26 cellular contexts compared by ENCODE assay signal in genomic region chr3:119557192-119557873, GRCh38. TPM values are rescaled to one million over a fixed set of nuclear protein-coding genes. Genes with fewer than 3 reads are reported as not detected.
A peak's percentile ranks its signal among the peaks of the same experiment; 100 is the strongest.
DNase-seq lines count a peak whose midpoint lies in the region; ATAC-seq, FAIRE-seq and TF ChIP-seq lines count a peak whose summit lies in the region.
"Had no signal": no experiment of that assay in that cellular context is flagged by ENCODE, and none has a peak within 500 bp of the region (broad histone marks: within the 10 kb centered on the region; RNA-seq: fewer than 3 reads in every experiment).

No MANE protein-coding gene starts in this region.

- H3K9ac ChIP-seq in K562 (ENCODE audit: insufficient read depth in 1 of 2, low read depth in 2 of 2, low read length in 2 of 2): 0 out of 4 replicates have a peak overlapping the region, but pooled peaks of 1 of the 2 experiments have one; percentile 25

- peaks cover 12% of the 10 kb centered on the region for H3K79me2 ChIP-seq in DOHH2 (ENCODE audit: control insufficient read depth, low read length)
- H3K79me2 ChIP-seq in K562 (ENCODE audit: control insufficient read depth, insufficient read depth, low read length): peaks cover 8% of the 10 kb centered on the region; the same call in 1 of the 3 replicates
- no peaks in the 10 kb centered on the region for H3K79me2 ChIP-seq in osteoblast (ENCODE audit: insufficient read depth, low read length)

- WGBS in K562 (ENCODE audit: insufficient coverage, low coverage, missing lambda C conversion rate): 25% methylated on average over 7 of the region's 7 CpGs

- TF ChIP-seq CTCF in DOHH2 (IDR thresholded peaks at IDR 0.05; ENCODE audit: low read depth, low read length, poor library complexity, severe bottlenecking) (no peak), K562 (IDR thresholded peaks at IDR 0.05 in 2 of 3, conservative IDR thresholded peaks at IDR 0.05 in 1 of 3; ENCODE audit: insufficient read depth in 2 of 3, low read depth in 1 of 3, low read length in 3 of 3) (no peak), osteoblast (IDR thresholded peaks at IDR 0.05; ENCODE audit: extremely low read depth, low read depth, low read length) (no peak)

- H3K36me3 ChIP-seq in DOHH2 (ENCODE audit: control insufficient read depth, low read length): peaks cover 22% of the 10 kb centered on the region
- H3K36me3 ChIP-seq in K562 (ENCODE audit: control insufficient read depth, insufficient read depth, low read length): no peaks in the 10 kb centered on the region
- no peaks in the 10 kb centered on the region for H3K36me3 ChIP-seq in osteoblast (ENCODE audit: insufficient read depth, low read length)
- H3K36me3 ChIP-seq: ascending aorta had no signal

- peak; percentile 64 for FAIRE-seq in K562 (lab: Jason Lieb, UNC)
- FAIRE-seq: endometrium, islet of Langerhans had no signal

- intact Hi-C loops in K562 (cut with micrococcal nuclease): loop anchor here (5.0 kb wide), 1 partner anchor 120 kb away; the partner anchor contains the start of gene COX17

- H3K9me1 ChIP-seq in K562 (ENCODE audit: control insufficient read depth, insufficient read depth, low read length): no peaks in the 10 kb centered on the region

- no peak for ATAC-seq in K562
- ATAC-seq: CD8-positive, alpha-beta T cell; left ventricle myocardium superior; natural killer cell; Panc1 had no signal

- peak overlapping the region; percentile 77 for H3K4me3 ChIP-seq in DOHH2 (ENCODE audit: low read length)
- no peak overlapping the region; the same call in 1 of the 2 replicates for H3K4me3 ChIP-seq in K562
- no peak overlapping the region for H3K4me3 ChIP-seq in osteoblast (ENCODE audit: insufficient read depth, low read length)
- H3K4me3 ChIP-seq: ascending aorta had no signal

- no peak for TF ChIP-seq EP300 in K562 (IDR thresholded peaks at IDR 0.05; ENCODE audit: low read length)

- TF ChIP-seq POLR2A in Raji (IDR thresholded peaks at IDR 0.05; ENCODE audit: insufficient read depth, low read depth, low read length): peak; percentile 25; the same call in 1 of the 2 replicates
- no peak for TF ChIP-seq POLR2A in K562 (conservative IDR thresholded peaks at IDR 0.05)

- no peaks in the 10 kb centered on the region for H3K9me2 ChIP-seq in DOHH2 (replicated peaks; ENCODE audit: control insufficient read depth, low read length)

- DNase-seq in NCI-H82 treated with DMSO at 0.1 percent for 48 hours (lab: John Stamatoyannopoulos, UW; ENCODE audit: unreplicated experiment) (peak; percentile 83), NCI-H82 (lab: John Stamatoyannopoulos, UW) (no peak), K562 (ENCODE audit: extremely low read depth in 1 of 4, low spot score in 3 of 4) (peak in 1 of 4 experiments; percentile 17), osteoblast (ENCODE audit: insufficient read length, low spot score, missing footprints) (no peak), NCI-H2029 treated with DMSO at 0.1 percent for 48 hours (lab: John Stamatoyannopoulos, UW) (no peak), HCEC 1CT (no peak)
- DNase-seq: activated CD4-positive, alpha-beta T cell treated with anti-CD3 and anti-CD28 coated beads for 48 hours; caudate nucleus; CD8-positive, alpha-beta T cell; dermis blood vessel endothelial cell; H9; Kasumi-1; left ventricle myocardium superior; natural killer cell; NCI-H1694 treated with DMSO at 0.1 percent for 48 hours; NCI-H2171 treated with DMSO at 0.1 percent for 48 hours had no signal

- H3K9me3 ChIP-seq in DOHH2 (ENCODE audit: control insufficient read depth, insufficient read depth, low read length): no peaks in the 10 kb centered on the region
- no peaks in the 10 kb centered on the region for H3K9me3 ChIP-seq in K562 (replicated peaks; ENCODE audit: control insufficient read depth, insufficient read depth, low read depth, low read length)
- no peaks in the 10 kb centered on the region for H3K9me3 ChIP-seq in osteoblast (ENCODE audit: low read depth, low read length)
- H3K9me3 ChIP-seq: ascending aorta had no signal

- no peaks in the 10 kb centered on the region for H3F3A ChIP-seq in DOHH2 (ENCODE audit: control insufficient read depth, insufficient read depth)

- CTCF ChIA-PET in K562 (lab: Yijun Ruan, JAX; ENCODE audit: low intra/inter-chr PET ratio): no interaction called here

- no TSS peak for BruUV-seq in K562 (replicated peaks; lab: Mats Ljungman, UMichigan)

- H3K4me1 ChIP-seq in DOHH2 (ENCODE audit: control insufficient read depth, low read length) (peaks cover 77% of the 10 kb centered on the region), K562 (replicated peaks in 1 of 2; ENCODE audit: control insufficient read depth in 2 of 2, insufficient read depth in 2 of 2, low read length in 2 of 2) (peaks cover 0 to 12% of the 10 kb centered on the region in 2 experiments; a peak in 3 of 5 replicates), osteoblast (ENCODE audit: insufficient read depth, low read length) (no peaks in the 10 kb centered on the region)
- H3K4me1 ChIP-seq: ascending aorta had no signal

- H4K20me1 ChIP-seq in DOHH2 (ENCODE audit: control insufficient read depth, insufficient read depth, low read depth, low read length) (no peaks in the 10 kb centered on the region), K562 (replicated peaks; ENCODE audit: control insufficient read depth, insufficient read depth, low read length) (no peaks in the 10 kb centered on the region), osteoblast (ENCODE audit: insufficient read depth, low read length) (no peaks in the 10 kb centered on the region)

- H2AFZ ChIP-seq in K562 (ENCODE audit: low read depth, low read length) (peak overlapping the region; percentile 73), osteoblast (ENCODE audit: low read length) (no peak overlapping the region)

- TF ChIP-seq RAD21 in K562 (CRISPR knock-in tag; conservative IDR thresholded peaks at IDR 0.05 in 1 of 2, IDR thresholded peaks at IDR 0.05 in 1 of 2): no peak

- H3K27me3 ChIP-seq in DOHH2 (ENCODE audit: control insufficient read depth, low read length): no peaks in the 10 kb centered on the region
- no peaks in the 10 kb centered on the region for H3K27me3 ChIP-seq in K562 (ENCODE audit: control insufficient read depth in 2 of 2, insufficient read depth in 2 of 2, low read length in 2 of 2)
- H3K27me3 ChIP-seq in osteoblast (ENCODE audit: insufficient read depth, low read length): peaks cover 6% of the 10 kb centered on the region
- H3K27me3 ChIP-seq: ascending aorta had no signal

- H3K4me2 ChIP-seq in DOHH2 (ENCODE audit: low read length): peak overlapping the region; percentile 76
- peak overlapping the region; percentile 48 for H3K4me2 ChIP-seq in K562 (ENCODE audit: insufficient read depth, low read length)
- no peak overlapping the region for H3K4me2 ChIP-seq in osteoblast (ENCODE audit: insufficient read depth, low read length)

- POLR2A ChIA-PET in K562 (lab: Yijun Ruan, JAX): interaction anchor here (0.8 kb wide), 1 partner anchor 42 kb away, joined by 3 read pairs; no protein-coding TSS in a partner anchor

- in situ Hi-C loops in K562 (cut with MboI): no loop called here

- H3K27ac ChIP-seq in DOHH2 (ENCODE audit: low read depth, low read length) (no peak overlapping the region), K562 (ENCODE audit: extremely low read depth, low read depth, low read length) (peak overlapping the region; percentile 10; the same call in 1 of the 3 replicates), osteoblast (ENCODE audit: low read depth, low read length) (no peak overlapping the region)
- H3K27ac ChIP-seq: 22Rv1, ascending aorta had no signal

RNA-seq across cellular contexts. Expression of gene CD80, which starts 2.1 kb away (rescaled TPM):
- total RNA-seq in K562 (2011; cell fraction: chromatin; rRNA removed; ENCODE audit: low replicate concordance): 10.2 and 14.8 TPM in 2 replicates
- 6.7 and 10.7 TPM in 2 replicates for total RNA-seq in K562 (2011; cell fraction: nucleolus; rRNA removed)
- 9.2 and 12.3 TPM in 2 replicates for total RNA-seq in K562 (2011; cell fraction: nucleoplasm; rRNA removed)
- total RNA-seq in K562 (2014; rRNA removed): 5.0 and 5.5 TPM in 2 replicates
- total RNA-seq in K562 (2014; rRNA removed; fragmentation: Illumina TruSeq; extraction: Trizol): 5.6 and 6.5 TPM in 2 replicates
- 6.9 and 8.2 TPM in 2 replicates for total RNA-seq in K562 (2015; rRNA removed; fragmentation: Illumina TruSeq; extraction: Trizol)
- total RNA-seq in K562 (2021): 4.4 and 4.8 TPM in 2 replicates
- 0.38 and 3.0 TPM in 2 replicates for polyA plus RNA-seq in K562 (2011; rRNA removed)
- polyA plus RNA-seq in K562 (2011; cell fraction: cytosol; rRNA removed): 0.18 and 1.5 TPM in 2 replicates
- polyA plus RNA-seq in K562 (2011; cell fraction: nucleus; rRNA removed): 0.21 and 3.3 TPM in 2 replicates
- polyA plus RNA-seq in K562 (2012): 7.0 and 23.4 TPM in 2 replicates
- 6.0 and 6.6 TPM in 2 replicates for polyA plus RNA-seq in K562 (2014; fragmentation: Illumina TruSeq; extraction: Trizol)
- 1 to 10 TPM; 5.7 to 6.6 TPM for polyA plus RNA-seq in K562 (2014; fragmentation: Nextera tagmentation; extraction: Ambion mirVana)
- 3.7 and 5.3 TPM in 2 replicates for polyA plus RNA-seq in K562 (2014; rRNA removed)
- polyA minus RNA-seq in K562 (2011; rRNA and poly(A)+ RNA removed): 0.87 and 3.6 TPM in 2 replicates
- polyA minus RNA-seq in K562 (2011; cell fraction: cytosol; rRNA and poly(A)+ RNA removed): 0.86 TPM in 1 of 2 replicates, not detected in the other
- 0.11 and 2.2 TPM in 2 replicates for polyA minus RNA-seq in K562 (2011; cell fraction: nucleus; rRNA and poly(A)+ RNA removed)
- total RNA-seq in osteoblast: 2.5 and 3.2 TPM in 2 replicates
- total RNA-seq: glomerular endothelial cell, H9, left ventricle myocardium superior, mesothelial cell of epicardium had no signal

RNA-seq across cellular contexts. Expression of gene ADPRH, which starts 22.0 kb away (rescaled TPM):
- total RNA-seq in K562 (2011; cell fraction: chromatin; rRNA removed; ENCODE audit: low replicate concordance): 0.19 and 0.35 TPM in 2 replicates
- 0.17 and 0.39 TPM in 2 replicates for total RNA-seq in K562 (2011; cell fraction: nucleolus; rRNA removed)
- total RNA-seq in K562 (2011; cell fraction: nucleoplasm; rRNA removed): 0.53 and 0.66 TPM in 2 replicates
- total RNA-seq in K562 (2014; rRNA removed) (0.45 and 0.57 TPM in 2 replicates), K562 (2014; rRNA removed; fragmentation: Illumina TruSeq; extraction: Trizol) (0.65 and 0.83 TPM in 2 replicates), K562 (2015; rRNA removed; fragmentation: Illumina TruSeq; extraction: Trizol) (0.57 and 0.87 TPM in 2 replicates), K562 (2021) (1.3 and 1.4 TPM in 2 replicates), osteoblast (7.2 and 8.3 TPM in 2 replicates)
- polyA plus RNA-seq in K562 (2011; rRNA removed) (0.45 and 0.53 TPM in 2 replicates), K562 (2014; fragmentation: Illumina TruSeq; extraction: Trizol) (1.4 and 1.6 TPM in 2 replicates), K562 (2014; fragmentation: Nextera tagmentation; extraction: Ambion mirVana) (under 1 TPM; 0.01 to 0.24 TPM), K562 (2014; rRNA removed) (0.85 and 0.91 TPM in 2 replicates)
- polyA plus RNA-seq in K562 (2011; cell fraction: cytosol; rRNA removed): 0.29 and 0.36 TPM in 2 replicates
- polyA plus RNA-seq in K562 (2011; cell fraction: nucleus; rRNA removed): 0.25 and 0.26 TPM in 2 replicates
- polyA plus RNA-seq in K562 (2012): 1.4 and 3.0 TPM in 2 replicates
- polyA minus RNA-seq in K562 (2011; rRNA and poly(A)+ RNA removed): 0.42 and 0.84 TPM in 2 replicates
- not detected in 2 replicates for polyA minus RNA-seq in K562 (2011; cell fraction: cytosol; rRNA and poly(A)+ RNA removed)
- polyA minus RNA-seq in K562 (2011; cell fraction: nucleus; rRNA and poly(A)+ RNA removed): 0.22 and 0.27 TPM in 2 replicates

RNA-seq across cellular contexts. Expression of gene PLA1A, which starts 40.4 kb away (rescaled TPM):
- not detected in 2 replicates for total RNA-seq in K562 (2011; cell fraction: chromatin; rRNA removed; ENCODE audit: low replicate concordance)
- not detected in 2 replicates for total RNA-seq in K562 (2011; cell fraction: nucleolus; rRNA removed)
- not detected in 2 replicates for total RNA-seq in K562 (2011; cell fraction: nucleoplasm; rRNA removed)
- total RNA-seq in K562 (2014; rRNA removed): not detected in 2 replicates
- not detected in 2 replicates for total RNA-seq in K562 (2014; rRNA removed; fragmentation: Illumina TruSeq; extraction: Trizol)
- not detected in 2 replicates for total RNA-seq in K562 (2015; rRNA removed; fragmentation: Illumina TruSeq; extraction: Trizol)
- total RNA-seq in K562 (2021): not detected in 2 replicates
- not detected in 2 replicates for polyA plus RNA-seq in K562 (2011; rRNA removed)
- polyA plus RNA-seq in K562 (2011; cell fraction: cytosol; rRNA removed): not detected in 2 replicates
- not detected in 2 replicates for polyA plus RNA-seq in K562 (2011; cell fraction: nucleus; rRNA removed)
- 0.19 TPM in 1 of 2 replicates, not detected in the other for polyA plus RNA-seq in K562 (2012)
- polyA plus RNA-seq in K562 (2014; fragmentation: Illumina TruSeq; extraction: Trizol): not detected in 2 replicates
- not detected for polyA plus RNA-seq in K562 (2014; fragmentation: Nextera tagmentation; extraction: Ambion mirVana)
- not detected in 2 replicates for polyA plus RNA-seq in K562 (2014; rRNA removed)
- not detected in 2 replicates for polyA minus RNA-seq in K562 (2011; rRNA and poly(A)+ RNA removed)
- polyA minus RNA-seq in K562 (2011; cell fraction: cytosol; rRNA and poly(A)+ RNA removed): not detected in 2 replicates
- not detected in 2 replicates for polyA minus RNA-seq in K562 (2011; cell fraction: nucleus; rRNA and poly(A)+ RNA removed)
- under 0.01 and 0.36 TPM in 2 replicates for total RNA-seq in osteoblast
- total RNA-seq: CD8-positive, alpha-beta T cell; H9; mesothelial cell of epicardium; skeletal muscle tissue had no signal

RNA-seq across cellular contexts. Expression of gene TIMMDC1, which starts 59.0 kb away (rescaled TPM):
- 29.0 and 43.3 TPM in 2 replicates for total RNA-seq in K562 (2011; cell fraction: chromatin; rRNA removed; ENCODE audit: low replicate concordance)
- total RNA-seq in K562 (2011; cell fraction: nucleolus; rRNA removed): 23.3 and 27.1 TPM in 2 replicates
- 44.1 and 63.1 TPM in 2 replicates for total RNA-seq in K562 (2011; cell fraction: nucleoplasm; rRNA removed)
- total RNA-seq in K562 (2014; rRNA removed) (62.1 and 78.8 TPM in 2 replicates), K562 (2014; rRNA removed; fragmentation: Illumina TruSeq; extraction: Trizol) (81.6 and 82.6 TPM in 2 replicates), K562 (2015; rRNA removed; fragmentation: Illumina TruSeq; extraction: Trizol) (63.8 and 87.4 TPM in 2 replicates), K562 (2021) (107 and 121 TPM in 2 replicates), osteoblast (59.4 and 60.1 TPM in 2 replicates)
- polyA plus RNA-seq in K562 (2011; rRNA removed) (62.5 and 86.6 TPM in 2 replicates), K562 (2014; fragmentation: Illumina TruSeq; extraction: Trizol) (68.1 and 78.7 TPM in 2 replicates), K562 (2014; fragmentation: Nextera tagmentation; extraction: Ambion mirVana) (100 to 1,000 TPM; 224 to 226 TPM), K562 (2014; rRNA removed) (79.0 and 88.9 TPM in 2 replicates)
- polyA plus RNA-seq in K562 (2011; cell fraction: cytosol; rRNA removed): 58.4 and 78.7 TPM in 2 replicates
- polyA plus RNA-seq in K562 (2011; cell fraction: nucleus; rRNA removed): 30.2 and 40.6 TPM in 2 replicates
- polyA plus RNA-seq in K562 (2012): 71.7 and 77.0 TPM in 2 replicates
- 34.0 and 37.5 TPM in 2 replicates for polyA minus RNA-seq in K562 (2011; rRNA and poly(A)+ RNA removed)
- polyA minus RNA-seq in K562 (2011; cell fraction: cytosol; rRNA and poly(A)+ RNA removed): 23.1 and 32.3 TPM in 2 replicates
- polyA minus RNA-seq in K562 (2011; cell fraction: nucleus; rRNA and poly(A)+ RNA removed): 27.7 and 31.1 TPM in 2 replicates
